In genomic region chr19:17215125-17215971, GRCh38 we compare ENCODE assay signal across 8 cellular contexts. TPM values are rescaled to one million over a fixed set of nuclear protein-coding genes. Genes with fewer than 3 reads are reported as not detected.
A peak's percentile ranks its signal among the peaks of the same experiment; 100 is the strongest.
DNase-seq lines count a peak whose midpoint lies in the region; TF ChIP-seq lines count a peak whose summit lies in the region.

TSS of gene USE1 (plus strand) at chr19:17215357. CDS start at chr19:17215406, 49 bp downstream.

- peak within 1 kb of the TSS; percentile 96 for H3K27ac Mint-ChIP-seq in activated CD4-positive, alpha-beta memory T cell treated with anti-CD3 and anti-CD28 coated beads, Interleukin-2, amount 10 ng/mL, durations not matched to agents 7 days and 5 days

- peaks cover 25% of the 10 kb centered on the region for H3K4me1 Mint-ChIP-seq in activated CD4-positive, alpha-beta memory T cell treated with anti-CD3 and anti-CD28 coated beads, Interleukin-2, amount 10 ng/mL, durations not matched to agents 7 days and 5 days

- H3K9me3 Mint-ChIP-seq in activated CD4-positive, alpha-beta memory T cell treated with anti-CD3 and anti-CD28 coated beads, Interleukin-2, amount 10 ng/mL, durations not matched to agents 7 days and 5 days: no peaks in the 10 kb centered on the region

- WGBS in lower leg skin, 2 donors: 2 to 9% methylated on average over 30 to 45 of the region's 56 CpGs

- TF ChIP-seq CTCF in lower leg skin (IDR thresholded peaks at IDR 0.05): no peak

- CTCF ChIA-PET in activated CD4-positive, alpha-beta memory T cell treated with anti-CD3 and anti-CD28 coated beads, Interleukin-2, amount 10 ng/mL, durations not matched to agents 7 days and 5 days (lab: Charles Lee): interaction anchor here (0.9 to 2.1 kb wide), 6 partner anchors 11 to 67 kb away, joined by 3 to 15 read pairs (median 5); partner anchors contain the start of genes BABAM1 and OCEL1

- DNase-seq in AML-193 (lab: John Stamatoyannopoulos, UW) (peak; percentile 83 to 89), GM19238 (ENCODE audit: insufficient read length, low spot score) (peak; percentile 92), HK-2 (ENCODE audit: unreplicated experiment) (peak; percentile 89), NCI-H82 treated with DMSO at 0.1 percent for 48 hours (lab: John Stamatoyannopoulos, UW; ENCODE audit: unreplicated experiment) (peak; percentile 86), ecto neural progenitor cell (ENCODE audit: low spot score) (peak; percentile 92), lower leg skin (ENCODE audit: low spot score in 2 of 2) (peak; percentile 90 to 98)
- peak; percentile 91 for DNase-seq in activated CD4-positive, alpha-beta memory T cell treated with anti-CD3 and anti-CD28 coated beads, Interleukin-2, amount 10 ng/mL, durations not matched to agents 7 days and 5 days
- peak; percentile 76 to 82 for DNase-seq in stimulated activated CD4-positive, alpha-beta T cell treated with anti-CD3 and anti-CD28 coated beads, Interleukin-4, amount 100 ng/mL, for 48 hours (ENCODE audit: low read depth in 2 of 2)

- peak within 1 kb of the TSS; percentile 40 for H3K4me3 ChIP-seq in lower leg skin (ENCODE audit: low read depth, poor library complexity, severe bottlenecking)

- POLR2A ChIA-PET in activated CD4-positive, alpha-beta memory T cell treated with anti-CD3 and anti-CD28 coated beads, Interleukin-2, amount 10 ng/mL, durations not matched to agents 7 days and 5 days (lab: Charles Lee): interaction anchor here (0.6 to 3.3 kb wide), 18 partner anchors 8 to 589 kb away, joined by 3 to 46 read pairs (median 4); partner anchors contain the start of genes ABHD8, ANKLE1, BABAM1 and MYO9B

- no peak for TF ChIP-seq POLR2A in lower leg skin (IDR thresholded peaks at IDR 0.05)

- H3K4me3 Mint-ChIP-seq in activated CD4-positive, alpha-beta memory T cell treated with anti-CD3 and anti-CD28 coated beads, Interleukin-2, amount 10 ng/mL, durations not matched to agents 7 days and 5 days: peak within 1 kb of the TSS; percentile 77

- no peaks in the 10 kb centered on the region for H3K27me3 Mint-ChIP-seq in activated CD4-positive, alpha-beta memory T cell treated with anti-CD3 and anti-CD28 coated beads, Interleukin-2, amount 10 ng/mL, durations not matched to agents 7 days and 5 days

- peaks cover 44% of the 10 kb centered on the region for H3K36me3 Mint-ChIP-seq in activated CD4-positive, alpha-beta memory T cell treated with anti-CD3 and anti-CD28 coated beads, Interleukin-2, amount 10 ng/mL, durations not matched to agents 7 days and 5 days (ENCODE audit: low read depth)

- intact Hi-C loops in lower leg skin (cut with DNase I; ENCODE audit: low total_unique reads): no loop called here

RNA-seq across cellular contexts. Expression of gene USE1, which starts in this region (rescaled TPM):
- total RNA-seq in activated CD4-positive, alpha-beta memory T cell treated with anti-CD3 and anti-CD28 coated beads, Interleukin-2, amount 10 ng/mL, durations not matched to agents 7 days and 5 days: 10 to 100 TPM; 19.9 to 20.4 TPM
- 10 to 100 TPM; 16.6 to 25.5 (median 23.8) TPM for total RNA-seq in lower leg skin

Comparison
In these comparisons a context has a peak if more than half of its experiments do, and no peak if none do; other contexts are left out.
1. Peak in every context shown above with its lines: DNase-seq and H3K4me3 ChIP-seq.